16 cellular contexts compared by ENCODE assay signal in genomic region chr18:37160038-37160745, GRCh38.
DNase-seq lines count a peak whose midpoint lies in the region; ATAC-seq and TF ChIP-seq lines count a peak whose summit lies in the region.
"Had no signal": no experiment of that assay in that cellular context is flagged by ENCODE, and none has a peak within 500 bp of the region (broad histone marks: within the 10 kb centered on the region; RNA-seq: fewer than 3 reads in every experiment).

No MANE protein-coding gene starts in this region.

- intact Hi-C loops in activated naive CD4-positive, alpha-beta T cell treated with anti-CD3 and anti-CD28 coated beads for 36 hours (cut with micrococcal nuclease): no loop called here
- intact Hi-C loops in testis (cut with DNase I; ENCODE audit: low total_unique reads): no loop called here

- in situ Hi-C loops in Caki2 (cut with HindIII; ENCODE audit: low pct_unique_long_range_greater_than_20kb, low sequenced_read_pairs): no loop called here

- WGBS in liver: 53% methylated on average over 3 of the region's 3 CpGs
- WGBS in testis, 2 donors: 64 to 73% methylated on average over 3 of the region's 3 CpGs

- no peaks in the 10 kb centered on the region for H3K27me3 Mint-ChIP-seq in activated naive CD4-positive, alpha-beta T cell treated with anti-CD3 and anti-CD28 coated beads for 36 hours (ENCODE audit: low read depth)

- no peak overlapping the region for H3K4me3 Mint-ChIP-seq in activated naive CD4-positive, alpha-beta T cell treated with anti-CD3 and anti-CD28 coated beads for 36 hours

- CTCF ChIA-PET in activated naive CD4-positive, alpha-beta T cell treated with anti-CD3 and anti-CD28 coated beads for 36 hours (lab: Charles Lee): interaction anchor here (0.5 kb wide), 1 partner anchor 15 kb away, joined by 4 read pairs; no protein-coding TSS in a partner anchor

- peaks cover 13% of the 10 kb centered on the region for H3K36me3 Mint-ChIP-seq in activated naive CD4-positive, alpha-beta T cell treated with anti-CD3 and anti-CD28 coated beads for 36 hours (ENCODE audit: low read depth)

- H3K4me1 ChIP-seq in adipocyte (ENCODE audit: control insufficient read depth, insufficient read depth, low read length) (peaks cover 21% of the 10 kb centered on the region), iPS-18a (ENCODE audit: control insufficient read depth, low read depth, low read length) (peaks cover 52% of the 10 kb centered on the region), liver (ENCODE audit: control insufficient read depth in 4 of 4, insufficient read depth in 4 of 4, low read length in 3 of 4) (peaks cover 1 to 13% (median 5%) of the 10 kb centered on the region in 4 donors), testis (no peaks in the 10 kb centered on the region)
- H3K4me1 ChIP-seq: BLaER1 had no signal

- H3K27me3 ChIP-seq in adipocyte (replicated peaks; ENCODE audit: control insufficient read depth, insufficient read depth, low read length) (no peaks in the 10 kb centered on the region), iPS-18a (ENCODE audit: control insufficient read depth, insufficient read depth, low read length) (no peaks in the 10 kb centered on the region), liver (ENCODE audit: control insufficient read depth in 4 of 4, insufficient read depth in 4 of 4, low read length in 3 of 4) (no peaks in the 10 kb centered on the region), testis (no peaks in the 10 kb centered on the region)
- H3K27me3 ChIP-seq: BLaER1 had no signal

- TF ChIP-seq CTCF in liver (IDR thresholded peaks at IDR 0.05; ENCODE audit: low read depth, low read length, missing input control) (no peak), testis (IDR thresholded peaks at IDR 0.05) (no peak)

- H3K9me3 Mint-ChIP-seq in activated naive CD4-positive, alpha-beta T cell treated with anti-CD3 and anti-CD28 coated beads for 36 hours: no peaks in the 10 kb centered on the region

- H3K27ac ChIP-seq in iPS-18a (ENCODE audit: low read length): peak overlapping the region; percentile 17
- H3K27ac ChIP-seq in liver (ENCODE audit: low read depth in 1 of 2, low read length in 2 of 2): peak overlapping the region in 1 of 2 donors; percentile 16
- H3K27ac ChIP-seq in testis: no peak overlapping the region
- H3K27ac ChIP-seq: 22Rv1, BLaER1 had no signal

- no peaks in the 10 kb centered on the region for H3K9me3 ChIP-seq in adipocyte (ENCODE audit: control insufficient read depth, low read length)
- no peaks in the 10 kb centered on the region for H3K9me3 ChIP-seq in iPS-18a (ENCODE audit: control insufficient read depth, low read depth, low read length)
- no peaks in the 10 kb centered on the region for H3K9me3 ChIP-seq in liver (ENCODE audit: control insufficient read depth in 4 of 4, low read length in 3 of 4)
- H3K9me3 ChIP-seq in testis: no peaks in the 10 kb centered on the region
- H3K9me3 ChIP-seq: BLaER1 had no signal

- TF ChIP-seq RAD21 in liver (IDR thresholded peaks at IDR 0.05): no peak

- H3K9ac ChIP-seq in adipocyte (ENCODE audit: low read length): no peak overlapping the region
- no peak overlapping the region for H3K9ac ChIP-seq in iPS-18a (ENCODE audit: low read length)
- no peak overlapping the region for H3K9ac ChIP-seq in liver (ENCODE audit: low read depth in 1 of 2, low read length in 2 of 2)
- H3K9ac ChIP-seq: BLaER1 had no signal

- DNase-seq in Caki2 (ENCODE audit: low read depth): peak; percentile 65
- no peak for DNase-seq in adipocyte (ENCODE audit: low read depth)
- no peak for DNase-seq in activated naive CD4-positive, alpha-beta T cell treated with anti-CD3 and anti-CD28 coated beads for 36 hours
- no peak for DNase-seq in testis
- no peak for DNase-seq in NCI-H2081 treated with DMSO at 0.1 percent for 48 hours (lab: John Stamatoyannopoulos, UW)
- DNase-seq: DMS153, EL, HCEC 1CT, NCI-H1436 treated with DMSO at 0.1 percent for 48 hours, NCI-H2081, NCI-H524 had no signal

- H3K4me1 Mint-ChIP-seq in activated naive CD4-positive, alpha-beta T cell treated with anti-CD3 and anti-CD28 coated beads for 36 hours (ENCODE audit: low read depth): no peaks in the 10 kb centered on the region

- H3K36me3 ChIP-seq in adipocyte (ENCODE audit: control insufficient read depth, insufficient read depth, low read length, severe bottlenecking) (no peaks in the 10 kb centered on the region), iPS-18a (ENCODE audit: control insufficient read depth, low read depth, low read length) (no peaks in the 10 kb centered on the region), liver (ENCODE audit: control insufficient read depth in 4 of 4, insufficient read depth in 3 of 4, low read depth in 1 of 4, low read length in 3 of 4) (no peaks in the 10 kb centered on the region), testis (ENCODE audit: low read depth, missing control alignments) (no peaks in the 10 kb centered on the region)
- H3K36me3 ChIP-seq: BLaER1 had no signal

- H3K4me3 ChIP-seq in adipocyte (ENCODE audit: low read length) (peak overlapping the region; percentile 24), iPS-18a (ENCODE audit: low read length) (peak overlapping the region; percentile 9), liver (ENCODE audit: low read depth in 1 of 3, low read length in 3 of 3) (no peak overlapping the region), testis (no peak overlapping the region)
- H3K4me3 ChIP-seq: BLaER1 had no signal

- no peak overlapping the region for H3K27ac Mint-ChIP-seq in activated naive CD4-positive, alpha-beta T cell treated with anti-CD3 and anti-CD28 coated beads for 36 hours

- TF ChIP-seq POLR2A in testis (IDR thresholded peaks at IDR 0.05): no peak

- ATAC-seq in GM19397 (IDR thresholded peaks at IDR 0.05; ENCODE audit: unreplicated experiment): no peak

TF ChIP-seq in liver, 16 proteins besides CTCF, POLR2A, EP300 and RAD21:
- TF ChIP-seq YY1 (IDR thresholded peaks at IDR 0.05): peak; percentile 14
- TF ChIP-seq HNF4A (conservative IDR thresholded peaks at IDR 0.05): peak in 1 of 2 donors; percentile 10
- TF ChIP-seq, protein P1, sequence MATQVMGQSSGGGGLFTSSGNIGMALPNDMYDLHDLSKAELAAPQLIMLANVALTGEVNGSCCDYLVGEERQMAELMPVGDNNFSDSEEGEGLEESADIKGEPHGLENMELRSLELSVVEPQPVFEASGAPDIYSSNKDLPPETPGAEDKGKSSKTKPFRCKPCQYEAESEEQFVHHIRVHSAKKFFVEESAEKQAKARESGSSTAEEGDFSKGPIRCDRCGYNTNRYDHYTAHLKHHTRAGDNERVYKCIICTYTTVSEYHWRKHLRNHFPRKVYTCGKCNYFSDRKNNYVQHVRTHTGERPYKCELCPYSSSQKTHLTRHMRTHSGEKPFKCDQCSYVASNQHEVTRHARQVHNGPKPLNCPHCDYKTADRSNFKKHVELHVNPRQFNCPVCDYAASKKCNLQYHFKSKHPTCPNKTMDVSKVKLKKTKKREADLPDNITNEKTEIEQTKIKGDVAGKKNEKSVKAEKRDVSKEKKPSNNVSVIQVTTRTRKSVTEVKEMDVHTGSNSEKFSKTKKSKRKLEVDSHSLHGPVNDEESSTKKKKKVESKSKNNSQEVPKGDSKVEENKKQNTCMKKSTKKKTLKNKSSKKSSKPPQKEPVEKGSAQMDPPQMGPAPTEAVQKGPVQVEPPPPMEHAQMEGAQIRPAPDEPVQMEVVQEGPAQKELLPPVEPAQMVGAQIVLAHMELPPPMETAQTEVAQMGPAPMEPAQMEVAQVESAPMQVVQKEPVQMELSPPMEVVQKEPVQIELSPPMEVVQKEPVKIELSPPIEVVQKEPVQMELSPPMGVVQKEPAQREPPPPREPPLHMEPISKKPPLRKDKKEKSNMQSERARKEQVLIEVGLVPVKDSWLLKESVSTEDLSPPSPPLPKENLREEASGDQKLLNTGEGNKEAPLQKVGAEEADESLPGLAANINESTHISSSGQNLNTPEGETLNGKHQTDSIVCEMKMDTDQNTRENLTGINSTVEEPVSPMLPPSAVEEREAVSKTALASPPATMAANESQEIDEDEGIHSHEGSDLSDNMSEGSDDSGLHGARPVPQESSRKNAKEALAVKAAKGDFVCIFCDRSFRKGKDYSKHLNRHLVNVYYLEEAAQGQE (IDR thresholded peaks at IDR 0.05): no peak

Comparison
In these comparisons a context has a peak if more than half of its experiments do, and no peak if none do; other contexts are left out.
1. H3K4me3 ChIP-seq: peak in adipocyte (single experiment) and iPS-18a (single experiment); none in liver (0 of 3) and testis (0 of 2).